ENCODE assay signal across 8 cellular contexts in genomic region chr11:75241036-75241905, GRCh38. TPM values are rescaled to one million over a fixed set of nuclear protein-coding genes. Genes with fewer than 3 reads are reported as not detected.
DNase-seq lines count a peak whose midpoint lies in the region; ATAC-seq, FAIRE-seq and TF ChIP-seq lines count a peak whose summit lies in the region.

No MANE protein-coding gene starts in this region.

- no peak overlapping the region for H3K23ac ChIP-seq in H1 (ENCODE audit: insufficient read length)

- H2BK20ac ChIP-seq in H1 (ENCODE audit: low read length) = no peak overlapping the region

- POLR2A ChIA-PET in H1 (lab: Charles Lee; ENCODE audit: partially characterized antibody) = interaction anchor here (1.2 to 2.4 kb wide), 4 partner anchors 18 to 322 kb away, joined by 3 to 10 read pairs (median 5); partner anchors contain the start of gene NEU3

- H3K79me1 ChIP-seq in H1 (ENCODE audit: low read depth, low read length) = no peaks in the 10 kb centered on the region

- CTCF ChIA-PET in H1 (lab: Charles Lee; ENCODE audit: partially characterized antibody) = interaction anchor here (0.7 to 45.7 kb wide), 23 partner anchors 1 to 219 kb away, joined by 3 to 952 read pairs (median 4); partner anchors contain the start of genes SLCO2B1 and TPBGL

- H3K27me3 ChIP-seq in H1 (replicated peaks in 1 of 4; ENCODE audit: control insufficient read depth in 3 of 4, extremely low read depth in 1 of 4, insufficient read depth in 3 of 4, low read length in 3 of 4) = peaks cover 24 to 50% (median 40%) of the 10 kb centered on the region in 4 experiments

- H2BK12ac ChIP-seq in H1 (ENCODE audit: low read depth, low read length) = no peak overlapping the region

- TF ChIP-seq POLR2A in H1 (IDR thresholded peaks at IDR 0.05; ENCODE audit: control extremely low read depth in 1 of 2, low read depth in 2 of 2, low read length in 2 of 2) = peak in 1 of 2 experiments; percentile 55; a peak in 1 of 3 replicates

- H3K27ac ChIP-seq in H1 (ENCODE audit: low read depth, low read length) = no peak overlapping the region

- peak overlapping the region; percentile 37 to 63 (median 44) for H3K4me3 ChIP-seq in H1 (ENCODE audit: extremely low read depth in 1 of 4, insufficient read depth in 2 of 4, low read depth in 3 of 4, low read length in 4 of 4)

- no peaks in the 10 kb centered on the region for H3K79me2 ChIP-seq in H1 (ENCODE audit: control insufficient read depth in 1 of 2, insufficient read depth in 2 of 2, low read length in 2 of 2)

- H4K91ac ChIP-seq in H1 (replicated peaks; ENCODE audit: insufficient read length, low read length) = no peak overlapping the region

- H3K9me3 ChIP-seq in H1 (ENCODE audit: insufficient read depth in 2 of 2, low read depth in 1 of 2, low read length in 1 of 2) = no peaks in the 10 kb centered on the region

- no peaks in the 10 kb centered on the region for H3K36me3 ChIP-seq in H1 (ENCODE audit: control insufficient read depth in 2 of 4, insufficient read depth in 4 of 4, low read length in 3 of 4)

- peaks cover 5 to 19% (median 10%) of the 10 kb centered on the region in 4 experiments for H3K4me1 ChIP-seq in H1 (replicated peaks in 1 of 4; ENCODE audit: control insufficient read depth in 3 of 4, insufficient read depth in 4 of 4, low read length in 3 of 4)

- no peak overlapping the region for H2BK120ac ChIP-seq in H1 (replicated peaks; ENCODE audit: low read depth, low read length)

- ATAC-seq in GM19023 (IDR thresholded peaks at IDR 0.05; ENCODE audit: unreplicated experiment) (peak; percentile 90), HG03280 (IDR thresholded peaks at IDR 0.05; ENCODE audit: unreplicated experiment) (peak; percentile 88)

- no peak overlapping the region for H3K4ac ChIP-seq in H1 (replicated peaks; ENCODE audit: insufficient read length, low read depth, low read length)

- H2BK5ac ChIP-seq in H1 (ENCODE audit: low read depth, low read length) = no peak overlapping the region

- no peak for FAIRE-seq in H1 (lab: Jason Lieb, UNC)

- no peak overlapping the region for H2AK5ac ChIP-seq in H1 (ENCODE audit: low read depth, low read length)

- peak overlapping the region; percentile 34; the same call in 1 of the 2 replicates for H2AFZ ChIP-seq in H1 (ENCODE audit: low read length)

- 0 out of 2 replicates have a peak overlapping the region, but pooled peaks have one; percentile 40 for H3K18ac ChIP-seq in H1 (ENCODE audit: extremely low read depth, low read length)

- DNase-seq in AG08395 (ENCODE audit: low spot score) (peak; percentile 96), NCI-H524 (lab: John Stamatoyannopoulos, UW) (peak; percentile 56 to 80), H1 (ENCODE audit: low read depth in 1 of 2, low spot score in 2 of 2) (peak; percentile 63 to 97), mesenteric fat pad (ENCODE audit: low spot score) (peak; percentile 96)
- DNase-seq in activated CD8-positive, alpha-beta memory T cell treated with anti-CD3 and anti-CD28 coated beads for 4 hours (ENCODE audit: low read depth in 2 of 2) = peak; percentile 64 to 76
- peak; percentile 78 for DNase-seq in stimulated activated CD8-positive, alpha-beta memory T cell treated with anti-CD3 and anti-CD28 coated beads, Interleukin-12 subunit alpha, Interleukin-12 subunit beta, amount 100 ng/mL, for 4 hours (ENCODE audit: low read depth)

- peak overlapping the region; percentile 48; the same call in 1 of the 2 replicates for H4K8ac ChIP-seq in H1 (ENCODE audit: extremely low read depth, insufficient read depth, low read length)

- no peak overlapping the region for H3K14ac ChIP-seq in H1 (ENCODE audit: insufficient read length)

- H3K56ac ChIP-seq in H1 (replicated peaks; ENCODE audit: insufficient read length, low read depth, low read length) = no peak overlapping the region

- peak; percentile 23 to 75; a peak in 3 of 4 replicates for TF ChIP-seq RAD21 in H1 (IDR thresholded peaks at IDR 0.05 in 1 of 2, conservative IDR thresholded peaks at IDR 0.05 in 1 of 2; ENCODE audit: low read depth in 2 of 2, low read length in 2 of 2)

- H4K5ac ChIP-seq in H1 (ENCODE audit: insufficient read length, low read depth, low read length) = no peak overlapping the region

- H2BK15ac ChIP-seq in H1 (ENCODE audit: low read length) = no peak overlapping the region

- peak overlapping the region; percentile 79 to 83 for H3K4me2 ChIP-seq in H1 (ENCODE audit: insufficient read depth in 1 of 2, low read depth in 2 of 2, low read length in 2 of 2)

- H3K9ac ChIP-seq in H1 (replicated peaks in 1 of 4; ENCODE audit: extremely low read depth in 1 of 4, low read depth in 3 of 4, low read length in 3 of 4) = peak overlapping the region in 3 of 4 experiments; percentile 48 to 69 (median 67); a peak in 5 of 7 replicates

- 2% methylated on average over 81 of the region's 140 CpGs; no CpG with 5 or more reads in 1 of the 2 experiments for WGBS in H1 (ENCODE audit: extremely low coverage in 1 of 2, insufficient coverage in 1 of 2, insufficient read length in 1 of 2, insufficient replicate concordance in 2 of 2, low coverage in 1 of 2, low lambda C conversion rate in 2 of 2, missing lambda C conversion rate in 1 of 2), 2 experiments

- peaks cover 0 to 3% of the 10 kb centered on the region in 2 experiments for H4K20me1 ChIP-seq in H1 (replicated peaks in 1 of 2; ENCODE audit: control insufficient read depth in 1 of 2, insufficient read depth in 2 of 2, low read length in 2 of 2)

- 0 out of 3 replicates have a peak, but pooled peaks of 1 of the 2 experiments have one; percentile 70 for TF ChIP-seq EP300 in H1 (IDR thresholded peaks at IDR 0.05; ENCODE audit: borderline replicate concordance in 1 of 2, low read depth in 2 of 2, low read length in 2 of 2)

- H3K23me2 ChIP-seq in H1 (ENCODE audit: low read depth, low read length) = peaks cover 12% of the 10 kb centered on the region; the same call in 1 of the 2 replicates

- peak; percentile 94 to 99 (median 98) for TF ChIP-seq CTCF in H1 (IDR thresholded peaks at IDR 0.05; ENCODE audit: control extremely low read depth in 1 of 3, insufficient read depth in 1 of 3, low read depth in 1 of 3, low read length in 3 of 3)

TF ChIP-seq in H1, 55 proteins besides CTCF, POLR2A, EP300 and RAD21 (continues in another document):
- TF ChIP-seq RNF2 (IDR thresholded peaks at IDR 0.05; ENCODE audit: borderline replicate concordance, low read depth, low read length, missing control alignments, poor library complexity, severe bottlenecking) (no peak), TCF12 (IDR thresholded peaks at IDR 0.05; ENCODE audit: low read depth, low read length) (peak; percentile 44; the same call in 1 of the 2 replicates), BRCA1 (IDR thresholded peaks at IDR 0.05; ENCODE audit: low read depth, low read length) (no peak), E2F6 (IDR thresholded peaks at IDR 0.05) (peak; percentile 77; the same call in 1 of the 2 replicates), RXRA (IDR thresholded peaks at IDR 0.05; ENCODE audit: insufficient read depth, low read depth, low read length) (no peak), SUZ12 (IDR thresholded peaks at IDR 0.05; ENCODE audit: low read length) (peak; percentile 27), KDM5A (IDR thresholded peaks at IDR 0.05; ENCODE audit: low read length) (no peak), TAF7 (optimal IDR thresholded peaks at IDR 0.05; ENCODE audit: borderline replicate concordance, low read depth, low read length) (peak; percentile 84), SP4 (IDR thresholded peaks at IDR 0.05; ENCODE audit: low read length) (no peak), TBP (IDR thresholded peaks at IDR 0.05; ENCODE audit: low read depth, low read length) (peak; percentile 10; the same call in 1 of the 2 replicates), SP1 (IDR thresholded peaks at IDR 0.05; ENCODE audit: low read depth, low read length) (no peak), TAF1 (IDR thresholded peaks at IDR 0.05; ENCODE audit: low read depth, low read length) (peak; percentile 47), POLR2AphosphoS5 (IDR thresholded peaks at IDR 0.05; ENCODE audit: low read depth, low read length) (0 out of 2 replicates have a peak, but pooled peaks have one; percentile 31), CEBPB (IDR thresholded peaks at IDR 0.05; ENCODE audit: low read depth, low read length) (no peak), MAX (IDR thresholded peaks at IDR 0.05) (peak; percentile 94), BACH1 (IDR thresholded peaks at IDR 0.05; ENCODE audit: low read length) (no peak), BCL11A (IDR thresholded peaks at IDR 0.05; ENCODE audit: low read depth in 2 of 2, low read length in 2 of 2) (no peak), TEAD4 (IDR thresholded peaks at IDR 0.05; ENCODE audit: low read depth, low read length) (peak; percentile 72), KDM1A (IDR thresholded peaks at IDR 0.05; ENCODE audit: borderline replicate concordance, low read length) (no peak; the same call in 1 of the 2 replicates), RBBP5 (IDR thresholded peaks at IDR 0.05; ENCODE audit: borderline replicate concordance, low read depth, low read length) (peak; percentile 59; the same call in 1 of the 2 replicates)

RNA-seq across cellular contexts. Expression of gene TPBGL, which starts 0.7 kb away (rescaled TPM):
- 0.25 and 0.37 TPM in 2 replicates for total RNA-seq in H1 (2021; fragmentation: NEBNext Ultra II Directional; extraction: Animal tissue kit (Norgen Biotek cat#: 25700))
- polyA plus RNA-seq in H1 (2011; rRNA removed) = 0.25 and 0.26 TPM in 2 replicates
- polyA plus RNA-seq in H1 (2011; cell fraction: cytosol; rRNA removed) = 0.13 TPM
- 0.29 TPM for polyA plus RNA-seq in H1 (2011; cell fraction: nucleus; rRNA removed)
- polyA plus RNA-seq in H1 (2012, experiment 1 of 2) = 0.47 to 0.88 TPM (median 0.64 TPM) in 4 replicates
- 0.43 TPM for polyA plus RNA-seq in H1 (2012, experiment 2 of 2)
- 0.57 TPM for polyA plus RNA-seq in H1 (2013, experiment 1 of 2)
- 0.50 TPM for polyA plus RNA-seq in H1 (2013, experiment 2 of 2)
- polyA minus RNA-seq in H1 (2011; rRNA and poly(A)+ RNA removed) = 0.17 and 0.22 TPM in 2 replicates
- not detected for polyA minus RNA-seq in H1 (2011; cell fraction: cytosol; rRNA and poly(A)+ RNA removed)
- 0.20 TPM for polyA minus RNA-seq in H1 (2011; cell fraction: nucleus; rRNA and poly(A)+ RNA removed)
- 1.6 TPM for total RNA-seq in mesenteric fat pad
